Comparison of ENCODE assay signal across 9 cellular contexts in genomic region chr4:21512351-21512750, GRCh38.
DNase-seq lines count a peak whose midpoint lies in the region; ATAC-seq and TF ChIP-seq lines count a peak whose summit lies in the region.
"Had no signal": no experiment of that assay in that cellular context is flagged by ENCODE, and none has a peak within 500 bp of the region (broad histone marks: within the 10 kb centered on the region; RNA-seq: fewer than 3 reads in every experiment).

No MANE protein-coding gene starts in this region.

- BruUV-seq in HCT116 (replicated peaks; lab: Mats Ljungman, UMichigan) = no TSS peak

- peak; percentile 53 for ATAC-seq in HCT116
- no peak for ATAC-seq in HG02588 (IDR thresholded peaks at IDR 0.05; ENCODE audit: unreplicated experiment)
- no peak for ATAC-seq in GM18519 (IDR thresholded peaks at IDR 0.05; ENCODE audit: low FRiP score, unreplicated experiment)

- H2AFZ ChIP-seq in HCT116 (ENCODE audit: low read depth, low read length, poor library complexity, severe bottlenecking) (no peak overlapping the region), osteoblast (ENCODE audit: low read length) (no peak overlapping the region)
- H2AFZ ChIP-seq: parathyroid adenoma had no signal

- H3K36me3 Mint-ChIP-seq in endodermal cell (ENCODE audit: low read depth) = no peaks in the 10 kb centered on the region
- no peaks in the 10 kb centered on the region for H3K36me3 Mint-ChIP-seq in activated naive CD4-positive, alpha-beta T cell treated with anti-CD3 and anti-CD28 coated beads for 36 hours (ENCODE audit: low read depth)

- H4K20me1 ChIP-seq in HCT116 (ENCODE audit: insufficient read depth) = no peaks in the 10 kb centered on the region
- H4K20me1 ChIP-seq in osteoblast (ENCODE audit: insufficient read depth, low read length) = no peaks in the 10 kb centered on the region

- no peaks in the 10 kb centered on the region for H3K27me3 Mint-ChIP-seq in endodermal cell (ENCODE audit: insufficient read depth)
- H3K27me3 Mint-ChIP-seq in activated naive CD4-positive, alpha-beta T cell treated with anti-CD3 and anti-CD28 coated beads for 36 hours (ENCODE audit: low read depth) = peaks cover 2% of the 10 kb centered on the region

- POLR2A ChIA-PET in HCT116 (lab: Charles Lee) = no interaction called here

- H3K4me3 ChIP-seq in HCT116 (replicated peaks in 1 of 2; ENCODE audit: low read depth in 1 of 2, low read length in 2 of 2) (no peak overlapping the region), endodermal cell (ENCODE audit: low read length) (no peak overlapping the region), osteoblast (ENCODE audit: insufficient read depth, low read length) (no peak overlapping the region)

- DNase-seq in HCT116 (ENCODE audit: low read depth, low spot score) (peak; percentile 4), NCI-H748 treated with DMSO at 0.1 percent for 48 hours (lab: John Stamatoyannopoulos, UW) (peak; percentile 0), endodermal cell (no peak), osteoblast (ENCODE audit: insufficient read length, low spot score, missing footprints) (no peak)
- no peak for DNase-seq in activated naive CD4-positive, alpha-beta T cell treated with anti-CD3 and anti-CD28 coated beads for 36 hours

- no peaks in the 10 kb centered on the region; a peak in 1 of 4 replicates for H3K9me3 ChIP-seq in HCT116 (ENCODE audit: control insufficient read depth in 1 of 2, insufficient read depth in 1 of 2, low read depth in 1 of 2, low read length in 2 of 2)
- no peaks in the 10 kb centered on the region for H3K9me3 ChIP-seq in endodermal cell (ENCODE audit: control insufficient read depth, low read length)
- H3K9me3 ChIP-seq in osteoblast (ENCODE audit: low read depth, low read length) = no peaks in the 10 kb centered on the region

- H3K9me3 Mint-ChIP-seq in endodermal cell = no peaks in the 10 kb centered on the region
- no peaks in the 10 kb centered on the region for H3K9me3 Mint-ChIP-seq in activated naive CD4-positive, alpha-beta T cell treated with anti-CD3 and anti-CD28 coated beads for 36 hours
- H3K9me3 Mint-ChIP-seq: T-helper 1 cell treated with Interleukin-12 subunit alpha and Interleukin-12 subunit beta and Interleukin-4 antibody, amounts not matched to agents 30 μg/mL and 1 μg/mL, for 36 hours had no signal

- CTCF ChIA-PET in HCT116 (lab: Charles Lee) = no interaction called here
- CTCF ChIA-PET in activated naive CD4-positive, alpha-beta T cell treated with anti-CD3 and anti-CD28 coated beads for 36 hours (lab: Charles Lee) = no interaction called here

- RAD21 ChIA-PET in HCT116 (lab: Charles Lee; ENCODE audit: low non-redundant PET in 1 of 2, low total read pairs in 2 of 2, uncharacterized antibody in 2 of 2, unreplicated experiment in 2 of 2) = no interaction called here

- no peaks in the 10 kb centered on the region for H3K4me1 Mint-ChIP-seq in endodermal cell
- H3K4me1 Mint-ChIP-seq in activated naive CD4-positive, alpha-beta T cell treated with anti-CD3 and anti-CD28 coated beads for 36 hours (ENCODE audit: low read depth) = no peaks in the 10 kb centered on the region

- H3K4me3 Mint-ChIP-seq in endodermal cell = no peak overlapping the region
- no peak overlapping the region for H3K4me3 Mint-ChIP-seq in activated naive CD4-positive, alpha-beta T cell treated with anti-CD3 and anti-CD28 coated beads for 36 hours
- H3K4me3 Mint-ChIP-seq: T-helper 1 cell treated with Interleukin-12 subunit alpha and Interleukin-12 subunit beta and Interleukin-4 antibody, amounts not matched to agents 30 μg/mL and 1 μg/mL, for 36 hours had no signal

- H3K36me3 ChIP-seq in HCT116 (ENCODE audit: control insufficient read depth in 1 of 2, insufficient read depth in 2 of 2, low read length in 2 of 2) (no peaks in the 10 kb centered on the region), endodermal cell (ENCODE audit: control insufficient read depth, insufficient read depth, low read length) (no peaks in the 10 kb centered on the region), osteoblast (ENCODE audit: insufficient read depth, low read length) (no peaks in the 10 kb centered on the region)

- H3K4me1 ChIP-seq in HCT116 (ENCODE audit: control insufficient read depth in 1 of 2, insufficient read depth in 2 of 2, low read length in 2 of 2) = no peaks in the 10 kb centered on the region
- H3K4me1 ChIP-seq in endodermal cell (ENCODE audit: control insufficient read depth, insufficient read depth, low read length) = no peaks in the 10 kb centered on the region
- H3K4me1 ChIP-seq in osteoblast (ENCODE audit: insufficient read depth, low read length) = no peaks in the 10 kb centered on the region
- H3K4me1 ChIP-seq: parathyroid adenoma had no signal

- TF ChIP-seq CTCF in HCT116 (IDR thresholded peaks at IDR 0.05 in 2 of 3, conservative IDR thresholded peaks at IDR 0.05 in 1 of 3; ENCODE audit: borderline replicate concordance in 1 of 3, insufficient read depth in 1 of 3, low read depth in 2 of 3, low read length in 2 of 3) (peak in 2 of 3 experiments; percentile 41 to 44; a peak in 3 of 6 replicates), endodermal cell (conservative IDR thresholded peaks at IDR 0.05) (peak; percentile 81), osteoblast (IDR thresholded peaks at IDR 0.05; ENCODE audit: extremely low read depth, low read depth, low read length) (peak; percentile 22)

- TF ChIP-seq POLR2A in HCT116 (IDR thresholded peaks at IDR 0.05; ENCODE audit: borderline replicate concordance, extremely low read depth, insufficient read depth, insufficient read length) = no peak

- H3K27ac ChIP-seq in HCT116 (ENCODE audit: low read depth, low read length) (no peak overlapping the region), endodermal cell (ENCODE audit: low read depth, low read length) (no peak overlapping the region), osteoblast (ENCODE audit: low read depth, low read length) (no peak overlapping the region)
- H3K27ac ChIP-seq: parathyroid adenoma had no signal

- H3K27me3 ChIP-seq in HCT116 (ENCODE audit: insufficient read depth, low read length) = no peaks in the 10 kb centered on the region
- H3K27me3 ChIP-seq in endodermal cell (ENCODE audit: control insufficient read depth, insufficient read depth, low read length, poor library complexity, severe bottlenecking) = no peaks in the 10 kb centered on the region
- no peaks in the 10 kb centered on the region for H3K27me3 ChIP-seq in osteoblast (ENCODE audit: insufficient read depth, low read length)

- no peak overlapping the region for H3K4me2 ChIP-seq in HCT116 (ENCODE audit: low read length)
- H3K4me2 ChIP-seq in osteoblast (ENCODE audit: insufficient read depth, low read length) = no peak overlapping the region

- H3K9ac ChIP-seq in HCT116 (ENCODE audit: low read length) (no peak overlapping the region), endodermal cell (ENCODE audit: extremely low read depth, low read length, poor library complexity, severe bottlenecking) (no peak overlapping the region)
- H3K9ac ChIP-seq: parathyroid adenoma had no signal

- no peak overlapping the region for H3K27ac Mint-ChIP-seq in endodermal cell
- no peak overlapping the region for H3K27ac Mint-ChIP-seq in activated naive CD4-positive, alpha-beta T cell treated with anti-CD3 and anti-CD28 coated beads for 36 hours
- H3K27ac Mint-ChIP-seq: T-helper 1 cell treated with Interleukin-12 subunit alpha and Interleukin-12 subunit beta and Interleukin-4 antibody, amounts not matched to agents 30 μg/mL and 1 μg/mL, for 36 hours had no signal

- WGBS in endodermal cell (ENCODE audit: insufficient coverage in 1 of 2, insufficient read length in 1 of 2), 2 experiments = 83% methylated on average over 1 of the region's 1 CpG; no CpG with 5 or more reads in 1 of the 2 experiments

- no peaks in the 10 kb centered on the region for H3K9me2 ChIP-seq in HCT116 (ENCODE audit: insufficient read depth)

- TF ChIP-seq RAD21 in HCT116 (IDR thresholded peaks at IDR 0.05; ENCODE audit: low read depth) = peak; percentile 57

- intact Hi-C loops in HCT116 (cut with micrococcal nuclease) = loop anchor here (1.0 kb wide), 1 partner anchor 256 kb away; no protein-coding TSS in a partner anchor
- intact Hi-C loops in activated naive CD4-positive, alpha-beta T cell treated with anti-CD3 and anti-CD28 coated beads for 36 hours (cut with micrococcal nuclease) = loop anchor here (1.0 kb wide), 1 partner anchor 254 kb away; no protein-coding TSS in a partner anchor

- H3K79me2 ChIP-seq in HCT116 (ENCODE audit: insufficient read depth, low read length) = no peaks in the 10 kb centered on the region
- no peaks in the 10 kb centered on the region for H3K79me2 ChIP-seq in osteoblast (ENCODE audit: insufficient read depth, low read length)
- H3K79me2 ChIP-seq: parathyroid adenoma had no signal

TF ChIP-seq in HCT116, 20 proteins besides CTCF, POLR2A, EP300 and RAD21 (continues in another document):
- TF ChIP-seq SP1 (IDR thresholded peaks at IDR 0.05; ENCODE audit: low read depth) (no peak), CBX3 (IDR thresholded peaks at IDR 0.05; ENCODE audit: low read depth) (no peak), ATF3 (IDR thresholded peaks at IDR 0.05) (no peak), YY1 (IDR thresholded peaks at IDR 0.05; ENCODE audit: extremely low read depth, insufficient replicate concordance, low read depth, low read length) (no peak), MAX (IDR thresholded peaks at IDR 0.05) (no peak), ZNF274 (IDR thresholded peaks at IDR 0.05; ENCODE audit: low read depth, low read length) (no peak), CEBPB (IDR thresholded peaks at IDR 0.05; ENCODE audit: low read depth) (no peak), ELF1 (IDR thresholded peaks at IDR 0.05; ENCODE audit: borderline replicate concordance, low read depth) (no peak), POLR2AphosphoS5 (IDR thresholded peaks at IDR 0.05; ENCODE audit: low read depth, low read length) (no peak), EZH2phosphoT487 (IDR thresholded peaks at IDR 0.05; ENCODE audit: borderline replicate concordance) (no peak), FOSL1 (IDR thresholded peaks at IDR 0.05; ENCODE audit: low read depth) (no peak)

Comparison
In these comparisons a context has a peak if more than half of its experiments do, and no peak if none do; other contexts are left out.
1. DNase-seq: peak in HCT116 (single experiment) and NCI-H748 treated with DMSO at 0.1 percent for 48 hours (single experiment); none in endodermal cell (single experiment), osteoblast (single experiment) and activated naive CD4-positive, alpha-beta T cell treated with anti-CD3 and anti-CD28 coated beads for 36 hours (single experiment).
2. CTCF ChIP-seq: peak in every context shown above with its lines; median percentile 81 in endodermal cell; 42 in HCT116; 22 in osteoblast.